Comparison of ENCODE assay signal across 19 cellular contexts in genomic region chr14:24071144-24071697, GRCh38. TPM values are rescaled to one million over a fixed set of nuclear protein-coding genes. Genes with fewer than 3 reads are reported as not detected.
DNase-seq lines count a peak whose midpoint lies in the region; ATAC-seq and TF ChIP-seq lines count a peak whose summit lies in the region.
"Had no signal": no experiment of that assay in that cellular context is flagged by ENCODE, and none has a peak within 500 bp of the region (broad histone marks: within the 10 kb centered on the region; RNA-seq: fewer than 3 reads in every experiment).

TSS of gene CPNE6 (plus strand) at chr14:24071562. CDS start at chr14:24072937, 1,375 bp downstream.

- no peak within 1 kb of the TSS for H3K14ac ChIP-seq in mesenchymal stem cell (ENCODE audit: low read length in 2 of 2)

- H3K27ac ChIP-seq in RWPE2 (ENCODE audit: poor library complexity, severe bottlenecking) (no peak within 1 kb of the TSS), dorsolateral prefrontal cortex (peak within 1 kb of the TSS in 48 of 59 donors; percentile 24 to 83 (median 62)), mesenchymal stem cell (ENCODE audit: low read length, poor library complexity, severe bottlenecking) (no peak within 1 kb of the TSS)
- H3K27ac ChIP-seq: gastrocnemius medialis, thoracic aorta had no signal

- DNase-seq in NK-92 treated with Interleukin-12 subunit alpha and Interleukin-12 subunit beta, amount 100 ng/mL, for 24 hours (lab: John Stamatoyannopoulos, UW): peak; percentile 29
- DNase-seq in NK-92 (lab: John Stamatoyannopoulos, UW; ENCODE audit: unreplicated experiment) (no peak), RWPE2 (ENCODE audit: low spot score) (peak; percentile 51), dorsolateral prefrontal cortex (peak in 7 of 10 donors; percentile 51 to 76 (median 66)), DMS53 (lab: John Stamatoyannopoulos, UW) (no peak), dedifferentiated amniotic fluid mesenchymal stem cell (ENCODE audit: extremely low spot score) (no peak), mesenchymal stem cell (no peak)
- DNase-seq in stimulated activated CD4-positive, alpha-beta T cell treated with anti-CD3 and anti-CD28 coated beads, Interleukin-15, amount 100 ng/mL, for 48 hours (ENCODE audit: low read depth in 2 of 2): peak; percentile 45 to 50
- DNase-seq: CD8-positive, alpha-beta memory T cell; gastrocnemius medialis; islet precursor cell; KBM-7; NCI-H1694; NCI-H526 treated with DMSO at 0.1 percent for 48 hours; RPMI8226; T-helper 1 cell had no signal

- WGBS in mesenchymal stem cell: 86% methylated on average over 17 of the region's 19 CpGs

- H2BK12ac ChIP-seq in mesenchymal stem cell (ENCODE audit: low read length in 2 of 2): no peak within 1 kb of the TSS

- intact Hi-C loops in dorsolateral prefrontal cortex (cut with DNase I): no loop called here

- TF ChIP-seq CTCF in RWPE2 (IDR thresholded peaks at IDR 0.05; ENCODE audit: poor library complexity, severe bottlenecking) (no peak), dorsolateral prefrontal cortex (IDR thresholded peaks at IDR 0.05 in 54 of 56, conservative IDR thresholded peaks at IDR 0.05 in 2 of 56; ENCODE audit: low read depth in 1 of 56, partially characterized antibody in 56 of 56) (no peak)

- H3K4me1 ChIP-seq in RWPE2 (ENCODE audit: insufficient read depth, poor library complexity, severe bottlenecking) (no peaks in the 10 kb centered on the region), mesenchymal stem cell (ENCODE audit: control insufficient read depth, insufficient read depth, low read depth, low read length) (peaks cover 3% of the 10 kb centered on the region)
- H3K4me1 ChIP-seq: gastrocnemius medialis had no signal

- H3K36me3 ChIP-seq in RWPE2 (ENCODE audit: low read depth): no peaks in the 10 kb centered on the region
- no peaks in the 10 kb centered on the region for H3K36me3 ChIP-seq in mesenchymal stem cell (ENCODE audit: control insufficient read depth in 1 of 2, insufficient read depth in 2 of 2, low read depth in 1 of 2, low read length in 2 of 2)
- H3K36me3 ChIP-seq: gastrocnemius medialis, thoracic aorta had no signal

- H4K8ac ChIP-seq in mesenchymal stem cell (ENCODE audit: low read length): no peak within 1 kb of the TSS

- no peaks in the 10 kb centered on the region for H3K9me3 ChIP-seq in RWPE2 (ENCODE audit: severe bottlenecking)
- no peaks in the 10 kb centered on the region for H3K9me3 ChIP-seq in mesenchymal stem cell (ENCODE audit: control insufficient read depth, low read length)
- H3K9me3 ChIP-seq: gastrocnemius medialis, thoracic aorta had no signal

- no peaks in the 10 kb centered on the region for H3K27me3 ChIP-seq in RWPE2 (ENCODE audit: insufficient read depth, poor library complexity, severe bottlenecking)
- H3K27me3 ChIP-seq in dorsolateral prefrontal cortex: no peaks in the 10 kb centered on the region
- H3K27me3 ChIP-seq in mesenchymal stem cell (ENCODE audit: control insufficient read depth in 1 of 2, insufficient read depth in 1 of 2, low read length in 2 of 2): peaks cover 68 to 84% of the 10 kb centered on the region in 2 experiments

- H3K23ac ChIP-seq in mesenchymal stem cell (ENCODE audit: low read length in 2 of 2): peak within 1 kb of the TSS in 1 of 2 experiments; percentile 41

- H3K4me3 ChIP-seq in RWPE2 (ENCODE audit: severe bottlenecking) (no peak within 1 kb of the TSS), dorsolateral prefrontal cortex (peak within 1 kb of the TSS in 55 of 59 donors; percentile 4 to 61 (median 47)), mesenchymal stem cell (ENCODE audit: insufficient read depth in 1 of 2, low read depth in 1 of 2, low read length in 2 of 2) (no peak within 1 kb of the TSS)
- H3K4me3 ChIP-seq: gastrocnemius medialis, GM23338, thoracic aorta had no signal

- no peak for ATAC-seq in RWPE2 (ENCODE audit: low read depth)
- ATAC-seq: gastrocnemius medialis, GM23338 had no signal

- H2AK5ac ChIP-seq in mesenchymal stem cell (ENCODE audit: low read length, severe bottlenecking): no peak within 1 kb of the TSS

- no peak within 1 kb of the TSS for H3K4ac ChIP-seq in mesenchymal stem cell (ENCODE audit: low read depth in 1 of 2, low read length in 2 of 2)

- H3K79me1 ChIP-seq in mesenchymal stem cell (replicated peaks; ENCODE audit: low read length, poor library complexity, severe bottlenecking): no peaks in the 10 kb centered on the region

- H2BK120ac ChIP-seq in mesenchymal stem cell (ENCODE audit: low read depth, low read length): no peak within 1 kb of the TSS

- no peak within 1 kb of the TSS for H2BK15ac ChIP-seq in mesenchymal stem cell (ENCODE audit: low read depth, poor library complexity, severe bottlenecking)

- H4K91ac ChIP-seq in mesenchymal stem cell (ENCODE audit: low read length): no peak within 1 kb of the TSS

- no peak within 1 kb of the TSS for H3K18ac ChIP-seq in mesenchymal stem cell (ENCODE audit: low read depth in 1 of 2, low read length in 2 of 2)

- no peak within 1 kb of the TSS for H2AFZ ChIP-seq in mesenchymal stem cell (ENCODE audit: low read depth, low read length)
- H2AFZ ChIP-seq: GM23338 had no signal

- H3K9ac ChIP-seq in mesenchymal stem cell (ENCODE audit: low read length): no peak within 1 kb of the TSS

- H2BK5ac ChIP-seq in mesenchymal stem cell (ENCODE audit: low read depth, low read length, poor library complexity, severe bottlenecking): no peak within 1 kb of the TSS

- H3K4me2 ChIP-seq in mesenchymal stem cell (ENCODE audit: low read length, poor library complexity, severe bottlenecking): no peak within 1 kb of the TSS
- H3K4me2 ChIP-seq: GM23338 had no signal

RNA-seq across cellular contexts. Expression of gene CPNE6, which starts in this region (rescaled TPM):
- 100 to 1,000 TPM in 5 of 120 experiments, 10 to 100 TPM in 115; 35.8 to 117 (median 63.9) TPM for total RNA-seq in dorsolateral prefrontal cortex
- not detected for polyA plus RNA-seq in mesenchymal stem cell (2013, experiment 1 of 2)
- not detected for polyA plus RNA-seq in mesenchymal stem cell (2013, experiment 2 of 2)
- total RNA-seq: A172; CD8-positive, alpha-beta memory T cell; gastrocnemius medialis; GM23338 had no signal
- polyA plus RNA-seq: CD8-positive, alpha-beta memory T cell had no signal

Comparison
In these comparisons a context has a peak if more than half of its experiments do, and no peak if none do; other contexts are left out.
1. DNase-seq: peak in NK-92 treated with Interleukin-12 subunit alpha and Interleukin-12 subunit beta, amount 100 ng/mL, for 24 hours (single experiment), RWPE2 (single experiment), dorsolateral prefrontal cortex (7 of 10) and stimulated activated CD4-positive, alpha-beta T cell treated with anti-CD3 and anti-CD28 coated beads, Interleukin-15, amount 100 ng/mL, for 48 hours (2 of 2); none in NK-92 (single experiment), DMS53 (single experiment), dedifferentiated amniotic fluid mesenchymal stem cell (single experiment) and mesenchymal stem cell (single experiment).
2. H3K27ac ChIP-seq: peak in dorsolateral prefrontal cortex (48 of 59); none in RWPE2 (single experiment) and mesenchymal stem cell (single experiment).
3. H3K4me3 ChIP-seq: peak in dorsolateral prefrontal cortex (55 of 59); none in RWPE2 (single experiment) and mesenchymal stem cell (0 of 2).